9 cellular contexts compared by ENCODE assay signal in genomic region chr3:146503459-146504202, GRCh38. TPM values are rescaled to one million over a fixed set of nuclear protein-coding genes. Genes with fewer than 3 reads are reported as not detected.
DNase-seq lines count a peak whose midpoint lies in the region; ATAC-seq, FAIRE-seq and TF ChIP-seq lines count a peak whose summit lies in the region.
"Had no signal": no experiment of that assay in that cellular context is flagged by ENCODE, and none has a peak within 500 bp of the region (broad histone marks: within the 10 kb centered on the region; RNA-seq: fewer than 3 reads in every experiment).

No MANE protein-coding gene starts in this region.

- no peaks in the 10 kb centered on the region for H3K9me3 ChIP-seq in A549
- H3K9me3 ChIP-seq: thoracic aorta had no signal

- H3K27ac Mint-ChIP-seq in stimulated activated naive CD8-positive, alpha-beta T cell treated with anti-CD3 and anti-CD28 coated beads, Interleukin-15, amount 100 ng/mL, for 72 hours: no peak overlapping the region

- peaks cover 45% of the 10 kb centered on the region for H3K4me1 Mint-ChIP-seq in stimulated activated naive CD8-positive, alpha-beta T cell treated with anti-CD3 and anti-CD28 coated beads, Interleukin-15, amount 100 ng/mL, for 72 hours

- no peaks in the 10 kb centered on the region for H3K27me3 Mint-ChIP-seq in stimulated activated naive CD8-positive, alpha-beta T cell treated with anti-CD3 and anti-CD28 coated beads, Interleukin-15, amount 100 ng/mL, for 72 hours

- peaks cover 52% of the 10 kb centered on the region for H3K4me1 ChIP-seq in A549

- peak; percentile 23 to 88 for DNase-seq in A549 (ENCODE audit: low read depth in 1 of 2, low spot score in 1 of 2)
- peak; percentile 55 for DNase-seq in NCI-H345 (lab: John Stamatoyannopoulos, UW)
- DNase-seq in epithelial cell of esophagus (ENCODE audit: low read depth): peak; percentile 95
- peak in 1 of 2 donors; percentile 42 for DNase-seq in stimulated activated naive CD8-positive, alpha-beta T cell treated with anti-CD3 and anti-CD28 coated beads, Interleukin-15, amount 100 ng/mL, for 72 hours
- no peak for DNase-seq in midbrain (lab: John Stamatoyannopoulos, UW)
- DNase-seq in SKM-1 treated with dmso at 0.1 percent for 144 hours (lab: John Stamatoyannopoulos, UW; ENCODE audit: unreplicated experiment): no peak

- no peak for TF ChIP-seq EP300 in A549 (IDR thresholded peaks at IDR 0.05)

- 43% methylated on average over 12 of the region's 12 CpGs for WGBS in A549 (ENCODE audit: missing lambda C conversion rate)

- TF ChIP-seq RAD21 in A549 (conservative IDR thresholded peaks at IDR 0.05 in 1 of 2, IDR thresholded peaks at IDR 0.05 in 1 of 2): 0 out of 5 replicates have a peak, but pooled peaks of 1 of the 2 experiments have one; percentile 7

- H3K4me2 ChIP-seq in A549: peak overlapping the region; percentile 42

- FAIRE-seq in A549 (lab: Jason Lieb, UNC): peak; percentile 23

- peak overlapping the region; percentile 61 to 91 for H3K27ac ChIP-seq in A549
- H3K27ac ChIP-seq: thoracic aorta had no signal

- POLR2A ChIA-PET in A549 (lab: Yijun Ruan, JAX): interaction anchor here (0.6 to 2.0 kb wide), 3 partner anchors 35 to 649 kb away, joined by 3 to 14 read pairs (median 9); partner anchors contain the start of genes PLSCR1 and PLSCR2

- TF ChIP-seq CTCF in A549 (IDR thresholded peaks at IDR 0.05) (no peak), epithelial cell of esophagus (IDR thresholded peaks at IDR 0.05; ENCODE audit: insufficient read depth, low read depth, low read length, missing control alignments) (no peak)

- CTCF ChIA-PET in A549 (lab: Yijun Ruan, JAX): interaction anchor here (0.8 to 1.2 kb wide), 4 partner anchors 15 to 281 kb away, joined by 3 to 5 read pairs (median 4); no protein-coding TSS in a partner anchor

- H3K4me3 ChIP-seq in A549 (no peak overlapping the region), epithelial cell of esophagus (ENCODE audit: low read length) (no peak overlapping the region)
- H3K4me3 ChIP-seq: thoracic aorta had no signal

- ATAC-seq in A549: peak; percentile 89 to 91
- ATAC-seq in GM18520 (IDR thresholded peaks at IDR 0.05; ENCODE audit: unreplicated experiment): peak; percentile 96
- ATAC-seq in HG02938 (IDR thresholded peaks at IDR 0.05; ENCODE audit: unreplicated experiment): peak; percentile 98
- ATAC-seq in stimulated activated naive CD8-positive, alpha-beta T cell treated with anti-CD3 and anti-CD28 coated beads, Interleukin-15, amount 100 ng/mL, for 72 hours: peak; percentile 72

- H3K9me3 Mint-ChIP-seq in stimulated activated naive CD8-positive, alpha-beta T cell treated with anti-CD3 and anti-CD28 coated beads, Interleukin-15, amount 100 ng/mL, for 72 hours: peaks cover 0 to 17% of the 10 kb centered on the region in 2 donors

- H3K4me3 Mint-ChIP-seq in stimulated activated naive CD8-positive, alpha-beta T cell treated with anti-CD3 and anti-CD28 coated beads, Interleukin-15, amount 100 ng/mL, for 72 hours: no peak overlapping the region

- no peak for TF ChIP-seq POLR2A in A549 (IDR thresholded peaks at IDR 0.05; ENCODE audit: low read length)

TF ChIP-seq in A549, 52 proteins besides CTCF, POLR2A, EP300 and RAD21 (continues in another document):
- TF ChIP-seq ESRRA (IDR thresholded peaks at IDR 0.05; ENCODE audit: borderline replicate concordance, low read length): no peak
- TF ChIP-seq EHF (CRISPR knock-in tag; IDR thresholded peaks at IDR 0.05): no peak
- TF ChIP-seq EHMT2 (IDR thresholded peaks at IDR 0.05; ENCODE audit: low read depth): no peak
- no peak for TF ChIP-seq NFE2L2 (conservative IDR thresholded peaks at IDR 0.05; ENCODE audit: low read length)
- TF ChIP-seq PHF8 (IDR thresholded peaks at IDR 0.05; ENCODE audit: borderline replicate concordance, low read depth): no peak
- TF ChIP-seq POLR2AphosphoS2 (conservative IDR thresholded peaks at IDR 0.05; ENCODE audit: low read length): no peak
- TF ChIP-seq, protein P1, sequence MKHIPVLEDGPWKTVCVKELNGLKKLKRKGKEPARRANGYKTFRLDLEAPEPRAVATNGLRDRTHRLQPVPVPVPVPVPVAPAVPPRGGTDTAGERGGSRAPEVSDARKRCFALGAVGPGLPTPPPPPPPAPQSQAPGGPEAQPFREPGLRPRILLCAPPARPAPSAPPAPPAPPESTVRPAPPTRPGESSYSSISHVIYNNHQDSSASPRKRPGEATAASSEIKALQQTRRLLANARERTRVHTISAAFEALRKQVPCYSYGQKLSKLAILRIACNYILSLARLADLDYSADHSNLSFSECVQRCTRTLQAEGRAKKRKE (CRISPR knock-in tag; IDR thresholded peaks at IDR 0.05; ENCODE audit: low read depth): no peak
- TF ChIP-seq TP53 (CRISPR knock-in tag; IDR thresholded peaks at IDR 0.05): no peak
- TF ChIP-seq KDM5A (IDR thresholded peaks at IDR 0.05): no peak
- TF ChIP-seq SMC3 (IDR thresholded peaks at IDR 0.05): 0 out of 3 replicates have a peak, but pooled peaks have one; percentile 3
- TF ChIP-seq JUNB (IDR thresholded peaks at IDR 0.05): peak; percentile 57; the same call in 1 of the 2 replicates
- TF ChIP-seq MAFK (IDR thresholded peaks at IDR 0.05; ENCODE audit: partially characterized antibody): peak; percentile 91
- no peak for TF ChIP-seq MYC (IDR thresholded peaks at IDR 0.05; ENCODE audit: borderline replicate concordance, low read length)
- no peak for TF ChIP-seq FOSB (CRISPR knock-in tag; IDR thresholded peaks at IDR 0.05)
- TF ChIP-seq HES2 (IDR thresholded peaks at IDR 0.05): no peak
- no peak for TF ChIP-seq CBX2 (IDR thresholded peaks at IDR 0.05; ENCODE audit: borderline replicate concordance, low read depth)
- TF ChIP-seq CBX8 (IDR thresholded peaks at IDR 0.05): no peak
- no peak for TF ChIP-seq CHD2 (IDR thresholded peaks at IDR 0.05; ENCODE audit: low read length, partially characterized antibody)
- no peak for TF ChIP-seq E2F6 (IDR thresholded peaks at IDR 0.05; ENCODE audit: borderline replicate concordance, low read depth)
- peak in 1 of 2 experiments; percentile 28; a peak in 1 of 5 replicates for TF ChIP-seq JUN (IDR thresholded peaks at IDR 0.05)
- no peak for TF ChIP-seq ELK1 (IDR thresholded peaks at IDR 0.05; ENCODE audit: low read depth, low read length)
- no peak for TF ChIP-seq HOXB5 (CRISPR knock-in tag; IDR thresholded peaks at IDR 0.05)
- TF ChIP-seq MAX (IDR thresholded peaks at IDR 0.05): peak; percentile 65
- no peak for TF ChIP-seq KDM1A (IDR thresholded peaks at IDR 0.05; ENCODE audit: low read depth)
- no peak for TF ChIP-seq RNF2 (IDR thresholded peaks at IDR 0.05; ENCODE audit: borderline replicate concordance, low read depth)
- no peak for TF ChIP-seq RCOR1 (IDR thresholded peaks at IDR 0.05; ENCODE audit: low read depth, low read length)
- no peak for TF ChIP-seq USF2 (IDR thresholded peaks at IDR 0.05)
- no peak for TF ChIP-seq ZSCAN20 (CRISPR knock-in tag; IDR thresholded peaks at IDR 0.05)
- no peak for TF ChIP-seq SREBF2 (IDR thresholded peaks at IDR 0.05)
- TF ChIP-seq NPAS2 (CRISPR knock-in tag; IDR thresholded peaks at IDR 0.05; ENCODE audit: borderline replicate concordance): no peak
- peak; percentile 70 for TF ChIP-seq FOSL2 (IDR thresholded peaks at IDR 0.05)
- TF ChIP-seq FOSL2 (CRISPR knock-in tag; IDR thresholded peaks at IDR 0.05): peak; percentile 87

RNA-seq across cellular contexts. Expression of gene PLSCR2, which starts 34.3 kb away (rescaled TPM):
- 0.10 TPM in 1 of 2 replicates, not detected in the other for polyA plus RNA-seq in A549 (2011; rRNA removed)
- 0.03 TPM in 1 of 2 replicates, not detected in the other for polyA plus RNA-seq in A549 (2012; cell fraction: cytosol; rRNA removed)
- polyA plus RNA-seq in A549 (2012; cell fraction: nucleus; rRNA removed): not detected in 2 replicates
- polyA plus RNA-seq in A549 (2017; fragmentation: RNase III; extraction: RNeasy Plus Mini Kit Qiagen cat#74134 plus additional on column Dnase treatment): not detected in 3 replicates
- 0.73 TPM in 1 of 2 replicates, not detected in the other for polyA minus RNA-seq in A549 (2011; rRNA and poly(A)+ RNA removed)

RNA-seq across cellular contexts. Expression of gene PLSCR1, which starts 40.8 kb away (rescaled TPM):
- polyA plus RNA-seq in A549 (2011; rRNA removed) (41.5 and 54.4 TPM in 2 replicates), A549 (2017; fragmentation: RNase III; extraction: RNeasy Plus Mini Kit Qiagen cat#74134 plus additional on column Dnase treatment) (35.6 to 43.9 TPM (median 37.1 TPM) in 3 replicates)
- 29.4 and 33.0 TPM in 2 replicates for polyA plus RNA-seq in A549 (2012; cell fraction: cytosol; rRNA removed)
- 24.5 and 29.3 TPM in 2 replicates for polyA plus RNA-seq in A549 (2012; cell fraction: nucleus; rRNA removed)
- 34.1 and 48.1 TPM in 2 replicates for polyA minus RNA-seq in A549 (2011; rRNA and poly(A)+ RNA removed)

Comparison
In these comparisons a context has a peak if more than half of its experiments do, and no peak if none do; other contexts are left out.
1. DNase-seq: peak in A549 (2 of 2), NCI-H345 (single experiment) and epithelial cell of esophagus (single experiment); none in midbrain (single experiment) and SKM-1 treated with dmso at 0.1 percent for 144 hours (single experiment).
2. Peak in every context shown above with its lines, with median percentiles within 50 percentile points of each other: ATAC-seq.